ENCODE assay signal across 8 cellular contexts in the genomic region with DNA sequence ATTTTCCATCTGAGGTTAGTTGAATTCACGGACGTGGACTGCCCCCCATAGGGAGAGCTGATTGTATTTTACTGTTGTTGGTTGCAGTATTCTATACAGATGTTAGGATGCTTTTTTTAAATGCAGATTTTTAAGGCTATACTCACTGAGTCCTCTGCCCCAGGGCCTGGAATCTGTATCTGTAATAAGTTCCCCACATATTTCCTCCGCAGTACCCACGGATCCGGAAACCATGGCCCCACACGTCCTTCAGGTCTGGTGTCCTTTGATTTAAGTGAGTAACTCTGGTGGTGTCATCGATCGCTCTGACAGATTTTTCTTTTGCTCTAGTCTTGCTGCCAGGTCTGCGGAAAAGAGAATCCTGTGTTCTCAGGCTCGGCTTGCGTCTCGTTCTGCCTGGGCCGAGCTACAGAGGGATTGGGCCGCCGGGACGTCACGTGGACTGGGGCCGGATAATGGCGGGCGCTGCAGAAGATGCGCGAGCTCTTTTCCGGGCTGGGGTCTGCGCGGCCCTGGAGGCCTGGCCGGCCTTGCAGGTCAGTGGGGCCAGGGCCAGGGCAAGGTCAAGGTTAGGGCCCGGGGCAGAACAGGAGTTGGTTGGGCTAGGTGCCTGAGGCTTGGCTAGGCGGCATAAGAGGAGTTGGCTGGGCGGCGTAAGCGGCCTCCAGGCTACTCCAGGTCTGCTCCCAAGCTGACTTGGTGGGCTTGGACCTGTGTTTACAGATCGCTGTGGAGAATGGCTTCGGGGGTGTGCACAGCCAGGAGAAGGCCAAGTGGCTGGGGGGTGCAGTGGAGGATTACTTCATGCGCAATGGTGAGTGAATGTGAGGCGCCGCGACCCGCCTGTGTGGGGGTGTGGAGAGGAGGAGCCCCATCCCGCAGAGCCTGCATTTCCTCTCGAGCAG. TPM values are rescaled to one million over a fixed set of nuclear protein-coding genes. Genes with fewer than 3 reads are reported as not detected.
DNase-seq lines count a peak whose midpoint lies in the region; ATAC-seq and TF ChIP-seq lines count a peak whose summit lies in the region.

A gene with protein sequence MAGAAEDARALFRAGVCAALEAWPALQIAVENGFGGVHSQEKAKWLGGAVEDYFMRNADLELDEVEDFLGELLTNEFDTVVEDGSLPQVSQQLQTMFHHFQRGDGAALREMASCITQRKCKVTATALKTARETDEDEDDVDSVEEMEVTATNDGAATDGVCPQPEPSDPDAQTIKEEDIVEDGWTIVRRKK (plus strand): TSS at position 438 of the 905 bp plus-strand sequence. CDS start 18 bp downstream, at position 456.

- peak; percentile 56 for TF ChIP-seq CTCF in OCI-LY7 (conservative IDR thresholded peaks at IDR 0.05; ENCODE audit: low read length)

- intact Hi-C loops in OCI-LY7 (cut with micrococcal nuclease; ENCODE audit: unreplicated experiment), result no loop called here

- H3K4me1 ChIP-seq in OCI-LY7 (ENCODE audit: insufficient read depth, low read length, poor library complexity, severe bottlenecking) (peaks cover 15% of the 10 kb centered on the region), mucosa of rectum (ENCODE audit: control insufficient read depth in 2 of 2, insufficient read depth in 2 of 2, low read length in 2 of 2) (peaks cover 6 to 7% of the 10 kb centered on the region in 2 donors)

- peak; percentile 98 for ATAC-seq in GM21528 (IDR thresholded peaks at IDR 0.05; ENCODE audit: low FRiP score, unreplicated experiment)

- CTCF ChIA-PET in OCI-LY7 (lab: Charles Lee; ENCODE audit: unreplicated experiment), result no interaction called here

- H3K4me2 ChIP-seq in OCI-LY7 (ENCODE audit: low read length), result peak within 1 kb of the TSS; percentile 80

- H3K9ac ChIP-seq in mucosa of rectum (ENCODE audit: low read depth in 1 of 2, low read length in 2 of 2), result peak within 1 kb of the TSS; percentile 56 to 73

- H3K79me2 ChIP-seq in OCI-LY7 (ENCODE audit: insufficient read depth, low read depth, low read length), result peaks cover 30% of the 10 kb centered on the region

- DNase-seq in DMS114 treated with DMSO at 0.1 percent for 48 hours (lab: John Stamatoyannopoulos, UW; ENCODE audit: unreplicated experiment) (peak; percentile 90), HuH-7.5 (ENCODE audit: low spot score) (peak; percentile 52), OCI-LY7 (ENCODE audit: low spot score) (peak; percentile 86), activated T-cell treated with anti-CD3 and anti-CD28 coated beads for 24 hours (ENCODE audit: low read depth) (peak; percentile 69), epithelial cell of prostate (ENCODE audit: low read depth, low spot score) (peak; percentile 20)
- DNase-seq in stimulated activated CD8-positive, alpha-beta memory T cell treated with anti-CD3 and anti-CD28 coated beads, Interleukin-4, amount 100 ng/mL, for 4 hours (ENCODE audit: low read depth in 2 of 2, low spot score in 1 of 2), result peak; percentile 38 to 58

- H3K27ac ChIP-seq in OCI-LY7 (ENCODE audit: low read depth, low read length, poor library complexity, severe bottlenecking) (no peak within 1 kb of the TSS), epithelial cell of prostate (no peak within 1 kb of the TSS), mucosa of rectum (ENCODE audit: low read depth in 2 of 2, low read length in 2 of 2) (peak within 1 kb of the TSS in 1 of 2 donors; percentile 9)

- no TSS peak for BruUV-seq in OCI-LY7 (replicated peaks; lab: Mats Ljungman, UMichigan)

- H3K9me3 ChIP-seq in OCI-LY7 (ENCODE audit: low read length) (no peaks in the 10 kb centered on the region), mucosa of rectum (ENCODE audit: control insufficient read depth in 2 of 2, low read length in 2 of 2) (no peaks in the 10 kb centered on the region)

- H3K36me3 ChIP-seq in OCI-LY7 (ENCODE audit: insufficient read depth, low read length), result peaks cover 24% of the 10 kb centered on the region
- peaks cover 0 to 11% of the 10 kb centered on the region in 2 donors for H3K36me3 ChIP-seq in mucosa of rectum (ENCODE audit: control insufficient read depth in 2 of 2, insufficient read depth in 2 of 2, low read length in 2 of 2)

- H4K20me1 ChIP-seq in OCI-LY7 (ENCODE audit: insufficient read depth, low read length), result peaks cover 8% of the 10 kb centered on the region; the same call in 1 of the 2 replicates

- POLR2A ChIA-PET in OCI-LY7 (lab: Charles Lee), result interaction anchor here (0.6 to 1.5 kb wide), 2 partner anchors 188 to 199 kb away, joined by 3 to 5 read pairs; no protein-coding TSS in a partner anchor

- peaks cover 0 to 4% of the 10 kb centered on the region in 2 donors for H3K27me3 ChIP-seq in mucosa of rectum (ENCODE audit: control insufficient read depth in 2 of 2, insufficient read depth in 2 of 2, low read length in 2 of 2)

- peak within 1 kb of the TSS; percentile 98 for H3K4me3 ChIP-seq in OCI-LY7 (ENCODE audit: low read depth, low read length, poor library complexity, severe bottlenecking)
- peak within 1 kb of the TSS; percentile 87 to 93 for H3K4me3 ChIP-seq in mucosa of rectum (ENCODE audit: low read length in 2 of 2)

- H2AFZ ChIP-seq in OCI-LY7 (ENCODE audit: low read length), result peak within 1 kb of the TSS; percentile 91

- H3K9me2 ChIP-seq in OCI-LY7 (ENCODE audit: insufficient read depth, low read length), result no peaks in the 10 kb centered on the region

RNA-seq across cellular contexts. Expression of the gene that starts here (rescaled TPM):
- total RNA-seq in OCI-LY7 (2014; rRNA removed; shearing (Covaris generic)), result 14.6 and 19.8 TPM in 2 replicates
- total RNA-seq in OCI-LY7 (2022), result 29.3 and 30.7 TPM in 2 replicates

Comparison
In these comparisons a context has a peak if more than half of its experiments do, and no peak if none do; other contexts are left out.
1. DNase-seq: peak in every context shown above with its lines; median percentile 90 in DMS114 treated with DMSO at 0.1 percent for 48 hours; 86 in OCI-LY7; 69 in activated T-cell treated with anti-CD3 and anti-CD28 coated beads for 24 hours; 52 in HuH-7.5; 48 in stimulated activated CD8-positive, alpha-beta memory T cell treated with anti-CD3 and anti-CD28 coated beads, Interleukin-4, amount 100 ng/mL, for 4 hours; 20 in epithelial cell of prostate.